Comparison of ENCODE assay signal across 15 cellular contexts in genomic region chr10:127649642-127650041, GRCh38.
DNase-seq lines count a peak whose midpoint lies in the region; ATAC-seq and TF ChIP-seq lines count a peak whose summit lies in the region.
"Had no signal": no experiment of that assay in that cellular context is flagged by ENCODE, and none has a peak within 500 bp of the region (broad histone marks: within the 10 kb centered on the region; RNA-seq: fewer than 3 reads in every experiment).

No MANE protein-coding gene starts in this region.

- no peaks in the 10 kb centered on the region for H3K36me3 ChIP-seq in thyroid gland

- no peaks in the 10 kb centered on the region for H3K27me3 Mint-ChIP-seq in activated naive CD8-positive, alpha-beta T cell treated with anti-CD3 and anti-CD28 coated beads, Interleukin-2, amount 50 U/mL, for 24 hours
- H3K27me3 Mint-ChIP-seq in activated naive CD8-positive, alpha-beta T cell treated with anti-CD3 and anti-CD28 coated beads for 36 hours = no peaks in the 10 kb centered on the region
- no peaks in the 10 kb centered on the region for H3K27me3 Mint-ChIP-seq in activated T-cell treated with anti-CD3 and anti-CD28 coated beads, Interleukin-2, amount 50 U/mL, for 4 hours (ENCODE audit: low read depth)
- H3K27me3 Mint-ChIP-seq: activated naive CD8-positive, alpha-beta T cell; CD4-positive, CD25-positive, alpha-beta regulatory T cell had no signal

- no peak overlapping the region for H3K27ac ChIP-seq in foreskin keratinocyte
- no peak overlapping the region for H3K27ac ChIP-seq in thyroid gland

- H3K4me1 Mint-ChIP-seq in activated naive CD8-positive, alpha-beta T cell treated with anti-CD3 and anti-CD28 coated beads, Interleukin-2, amount 50 U/mL, for 24 hours = no peaks in the 10 kb centered on the region
- H3K4me1 Mint-ChIP-seq in activated naive CD8-positive, alpha-beta T cell treated with anti-CD3 and anti-CD28 coated beads for 36 hours = no peaks in the 10 kb centered on the region
- no peaks in the 10 kb centered on the region for H3K4me1 Mint-ChIP-seq in activated T-cell treated with anti-CD3 and anti-CD28 coated beads, Interleukin-2, amount 50 U/mL, for 4 hours (ENCODE audit: low read depth)
- H3K4me1 Mint-ChIP-seq: CD4-positive, CD25-positive, alpha-beta regulatory T cell had no signal

- no peaks in the 10 kb centered on the region for H3K9me3 ChIP-seq in thyroid gland

- WGBS in thyroid gland, 2 donors = 43 to 45% methylated on average over 6 of the region's 6 CpGs
- WGBS in lower leg skin, 2 donors = 58 to 63% methylated on average over 6 of the region's 6 CpGs

- no peak overlapping the region for H3K27ac Mint-ChIP-seq in activated naive CD8-positive, alpha-beta T cell treated with anti-CD3 and anti-CD28 coated beads, Interleukin-2, amount 50 U/mL, for 24 hours
- H3K27ac Mint-ChIP-seq in activated naive CD8-positive, alpha-beta T cell treated with anti-CD3 and anti-CD28 coated beads for 36 hours = no peak overlapping the region
- H3K27ac Mint-ChIP-seq: activated naive CD8-positive, alpha-beta T cell; CD4-positive, CD25-positive, alpha-beta regulatory T cell; effector memory CD8-positive, alpha-beta T cell had no signal

- ATAC-seq in activated naive CD8-positive, alpha-beta T cell treated with anti-CD3 and anti-CD28 coated beads, Interleukin-2, amount 50 U/mL, for 24 hours = no peak
- ATAC-seq in foreskin keratinocyte = no peak
- no peak for ATAC-seq in activated T-cell treated with anti-CD3 and anti-CD28 coated beads, Interleukin-2, amount 50 U/mL, for 4 hours
- ATAC-seq: effector memory CD8-positive, alpha-beta T cell had no signal

- H3K4me3 ChIP-seq in thyroid gland (replicated peaks in 1 of 3) = no peak overlapping the region
- H3K4me3 ChIP-seq in lower leg skin (ENCODE audit: low read depth, poor library complexity, severe bottlenecking) = no peak overlapping the region
- H3K4me3 ChIP-seq: lung had no signal

- H3K36me3 Mint-ChIP-seq in activated naive CD8-positive, alpha-beta T cell treated with anti-CD3 and anti-CD28 coated beads, Interleukin-2, amount 50 U/mL, for 24 hours (ENCODE audit: low read depth) = no peaks in the 10 kb centered on the region
- no peaks in the 10 kb centered on the region for H3K36me3 Mint-ChIP-seq in activated naive CD8-positive, alpha-beta T cell treated with anti-CD3 and anti-CD28 coated beads for 36 hours
- H3K36me3 Mint-ChIP-seq in activated T-cell treated with anti-CD3 and anti-CD28 coated beads, Interleukin-2, amount 50 U/mL, for 4 hours (ENCODE audit: insufficient read depth) = no peaks in the 10 kb centered on the region
- H3K36me3 Mint-ChIP-seq: activated naive CD8-positive, alpha-beta T cell; CD4-positive, CD25-positive, alpha-beta regulatory T cell had no signal

- no peaks in the 10 kb centered on the region for H3K9me3 Mint-ChIP-seq in activated naive CD8-positive, alpha-beta T cell treated with anti-CD3 and anti-CD28 coated beads, Interleukin-2, amount 50 U/mL, for 24 hours
- H3K9me3 Mint-ChIP-seq in activated naive CD8-positive, alpha-beta T cell treated with anti-CD3 and anti-CD28 coated beads for 36 hours = no peaks in the 10 kb centered on the region
- H3K9me3 Mint-ChIP-seq in activated T-cell treated with anti-CD3 and anti-CD28 coated beads, Interleukin-2, amount 50 U/mL, for 4 hours = no peaks in the 10 kb centered on the region

- TF ChIP-seq POLR2A in thyroid gland (IDR thresholded peaks at IDR 0.05) (no peak), lower leg skin (IDR thresholded peaks at IDR 0.05) (no peak)

- intact Hi-C loops in thyroid gland (cut with DNase I) (loop anchor here (5.0 kb wide), 1 partner anchor 203 kb away; no protein-coding TSS in a partner anchor), lower leg skin (cut with DNase I; ENCODE audit: low total_unique reads) (no loop called here)

- H3K27me3 ChIP-seq in foreskin keratinocyte = no peaks in the 10 kb centered on the region
- H3K27me3 ChIP-seq in thyroid gland = no peaks in the 10 kb centered on the region

- H3K4me1 ChIP-seq in foreskin keratinocyte = no peaks in the 10 kb centered on the region
- H3K4me1 ChIP-seq in thyroid gland = no peaks in the 10 kb centered on the region

- DNase-seq in activated naive CD8-positive, alpha-beta T cell treated with anti-CD3 and anti-CD28 coated beads, Interleukin-2, amount 50 U/mL, for 24 hours = peak; percentile 2
- DNase-seq in activated naive CD8-positive, alpha-beta T cell treated with anti-CD3 and anti-CD28 coated beads for 36 hours = no peak
- DNase-seq in NCI-H460 (ENCODE audit: extremely low read depth, low read depth) = peak; percentile 7
- no peak for DNase-seq in foreskin keratinocyte
- peak; percentile 9 to 30 for DNase-seq in thyroid gland
- no peak for DNase-seq in activated T-cell treated with anti-CD3 and anti-CD28 coated beads, Interleukin-2, amount 50 U/mL, for 4 hours
- no peak for DNase-seq in SW480 (ENCODE audit: low spot score)
- no peak for DNase-seq in lower leg skin (ENCODE audit: low spot score in 2 of 2)
- DNase-seq: activated CD4-positive, CD25-positive, alpha-beta regulatory T cell; CD4-positive, CD25-positive, alpha-beta regulatory T cell; effector memory CD8-positive, alpha-beta T cell; HCEC 1CT; NCI-H69 had no signal

- H3K4me3 Mint-ChIP-seq in activated naive CD8-positive, alpha-beta T cell treated with anti-CD3 and anti-CD28 coated beads, Interleukin-2, amount 50 U/mL, for 24 hours = no peak overlapping the region
- H3K4me3 Mint-ChIP-seq in activated naive CD8-positive, alpha-beta T cell treated with anti-CD3 and anti-CD28 coated beads for 36 hours = no peak overlapping the region
- H3K4me3 Mint-ChIP-seq in activated T-cell treated with anti-CD3 and anti-CD28 coated beads, Interleukin-2, amount 50 U/mL, for 4 hours = no peak overlapping the region
- H3K4me3 Mint-ChIP-seq: activated naive CD8-positive, alpha-beta T cell; CD4-positive, CD25-positive, alpha-beta regulatory T cell; effector memory CD8-positive, alpha-beta T cell had no signal

- peak; percentile 19 for TF ChIP-seq CTCF in foreskin keratinocyte (conservative IDR thresholded peaks at IDR 0.05)
- TF ChIP-seq CTCF in thyroid gland (IDR thresholded peaks at IDR 0.05) = peak in 4 of 6 experiments; percentile 30 to 45 (median 34)
- no peak for TF ChIP-seq CTCF in lower leg skin (IDR thresholded peaks at IDR 0.05)

Comparison
In these comparisons a context has a peak if more than half of its experiments do, and no peak if none do; other contexts are left out.
1. DNase-seq: peak in activated naive CD8-positive, alpha-beta T cell treated with anti-CD3 and anti-CD28 coated beads, Interleukin-2, amount 50 U/mL, for 24 hours (single experiment), NCI-H460 (single experiment) and thyroid gland (2 of 2); none in activated naive CD8-positive, alpha-beta T cell treated with anti-CD3 and anti-CD28 coated beads for 36 hours (single experiment), foreskin keratinocyte (0 of 2), activated T-cell treated with anti-CD3 and anti-CD28 coated beads, Interleukin-2, amount 50 U/mL, for 4 hours (single experiment), SW480 (single experiment) and lower leg skin (0 of 2).
2. CTCF ChIP-seq: peak in foreskin keratinocyte (single experiment) and thyroid gland (4 of 6); none in lower leg skin (0 of 3).